ENCODE assay signal across 8 cellular contexts in genomic region chr3:186785517-186786018, GRCh38. TPM values are rescaled to one million over a fixed set of nuclear protein-coding genes. Genes with fewer than 3 reads are reported as not detected.
A peak's percentile ranks its signal among the peaks of the same experiment; 100 is the strongest.
DNase-seq lines count a peak whose midpoint lies in the region; ATAC-seq and TF ChIP-seq lines count a peak whose summit lies in the region.

No MANE protein-coding gene starts in this region.

- POLR2A ChIA-PET in MCF 10A (lab: Yijun Ruan, JAX) = interaction anchor here (0.6 to 7.1 kb wide), 21 partner anchors 11 to 1127 kb away, joined by 3 to 182 read pairs (median 4); partner anchors contain the start of genes AHSG, DNAJB11, FETUB and RFC4

- H3K36me3 Mint-ChIP-seq in stimulated activated naive CD8-positive, alpha-beta T cell treated with anti-CD3 and anti-CD28 coated beads, Interleukin-15, Interleukin-2, amounts not matched to agents 100 ng/mL and 50 ng/mL, for 24 hours (ENCODE audit: low read depth) = peaks cover 73% of the 10 kb centered on the region
- H3K36me3 Mint-ChIP-seq in MCF 10A (ENCODE audit: insufficient read depth, unreplicated experiment) (peaks cover 78% of the 10 kb centered on the region), mesothelial cell of epicardium (peaks cover 48% of the 10 kb centered on the region)

- H3K27ac Mint-ChIP-seq in stimulated activated naive CD8-positive, alpha-beta T cell treated with anti-CD3 and anti-CD28 coated beads, Interleukin-15, Interleukin-2, amounts not matched to agents 100 ng/mL and 50 ng/mL, for 24 hours = peak overlapping the region; percentile 100
- H3K27ac Mint-ChIP-seq in MCF 10A (ENCODE audit: low read depth, unreplicated experiment) (peak overlapping the region; percentile 99), mesothelial cell of epicardium (peak overlapping the region; percentile 98)

- no peak for ATAC-seq in stimulated activated naive CD8-positive, alpha-beta T cell treated with anti-CD3 and anti-CD28 coated beads, Interleukin-15, Interleukin-2, amounts not matched to agents 100 U/mL and 50 U/mL, for 24 hours
- ATAC-seq in GM18909 (IDR thresholded peaks at IDR 0.05; ENCODE audit: poor library complexity, unreplicated experiment) = no peak
- no peak for ATAC-seq in left lobe of liver
- ATAC-seq in HG03432 (IDR thresholded peaks at IDR 0.05; ENCODE audit: unreplicated experiment) = no peak

- TF ChIP-seq CTCF in MCF 10A (IDR thresholded peaks at IDR 0.05; ENCODE audit: unreplicated experiment) (no peak), mesothelial cell of epicardium (IDR thresholded peaks at IDR 0.05; ENCODE audit: unreplicated experiment) (no peak)

- H3K4me3 Mint-ChIP-seq in stimulated activated naive CD8-positive, alpha-beta T cell treated with anti-CD3 and anti-CD28 coated beads, Interleukin-15, Interleukin-2, amounts not matched to agents 100 ng/mL and 50 ng/mL, for 24 hours = peak overlapping the region; percentile 99
- H3K4me3 Mint-ChIP-seq in MCF 10A (ENCODE audit: unreplicated experiment) = peak overlapping the region; percentile 93
- H3K4me3 Mint-ChIP-seq in mesothelial cell of epicardium = peak overlapping the region; percentile 91

- no peaks in the 10 kb centered on the region for H3K9me3 Mint-ChIP-seq in stimulated activated naive CD8-positive, alpha-beta T cell treated with anti-CD3 and anti-CD28 coated beads, Interleukin-15, Interleukin-2, amounts not matched to agents 100 ng/mL and 50 ng/mL, for 24 hours
- no peaks in the 10 kb centered on the region for H3K9me3 Mint-ChIP-seq in MCF 10A (ENCODE audit: unreplicated experiment)
- H3K9me3 Mint-ChIP-seq in mesothelial cell of epicardium = no peaks in the 10 kb centered on the region

- no TSS peak for BruUV-seq in MCF 10A (replicated peaks; lab: Mats Ljungman, UMichigan)

- no peak for DNase-seq in stimulated activated naive CD8-positive, alpha-beta T cell treated with anti-CD3 and anti-CD28 coated beads, Interleukin-15, Interleukin-2, amounts not matched to agents 100 U/mL and 50 U/mL, for 24 hours
- DNase-seq in MCF 10A (ENCODE audit: unreplicated experiment) (peak; percentile 4), mesothelial cell of epicardium (ENCODE audit: low spot score in 2 of 2, unreplicated experiment in 2 of 2) (no peak), GF-D8 (lab: John Stamatoyannopoulos, UW) (no peak), left lobe of liver (ENCODE audit: low spot score) (no peak)

- CTCF ChIA-PET in MCF 10A (lab: Yijun Ruan, JAX) = interaction anchor here (0.6 to 4.4 kb wide), 3 partner anchors 36 to 792 kb away, joined by 3 to 37 read pairs (median 5); no protein-coding TSS in a partner anchor

- intact Hi-C loops in MCF 10A (cut with micrococcal nuclease) = loop anchor here (2.0 kb wide), 1 partner anchor 21 kb away; the partner anchor contains the start of gene RFC4

- peaks cover 74% of the 10 kb centered on the region for H3K4me1 Mint-ChIP-seq in stimulated activated naive CD8-positive, alpha-beta T cell treated with anti-CD3 and anti-CD28 coated beads, Interleukin-15, Interleukin-2, amounts not matched to agents 100 ng/mL and 50 ng/mL, for 24 hours (ENCODE audit: low read depth)
- H3K4me1 Mint-ChIP-seq in MCF 10A (ENCODE audit: insufficient read depth, unreplicated experiment) (peaks cover 33% of the 10 kb centered on the region), mesothelial cell of epicardium (peaks cover 45% of the 10 kb centered on the region)

- H3K27me3 Mint-ChIP-seq in stimulated activated naive CD8-positive, alpha-beta T cell treated with anti-CD3 and anti-CD28 coated beads, Interleukin-15, Interleukin-2, amounts not matched to agents 100 ng/mL and 50 ng/mL, for 24 hours = no peaks in the 10 kb centered on the region
- H3K27me3 Mint-ChIP-seq in MCF 10A (ENCODE audit: insufficient read depth, unreplicated experiment) (no peaks in the 10 kb centered on the region), mesothelial cell of epicardium (ENCODE audit: low read depth) (no peaks in the 10 kb centered on the region)

RNA-seq across cellular contexts. Expression of gene EIF4A2, which starts 2.2 kb away (rescaled TPM):
- total RNA-seq in MCF 10A (2022) (183 and 202 TPM in 2 replicates), mesothelial cell of epicardium (527 to 559 TPM (median 548 TPM) in 3 replicates), left lobe of liver (143 TPM)

RNA-seq across cellular contexts. Expression of gene RFC4, which starts 20.7 kb away (rescaled TPM):
- total RNA-seq in MCF 10A (2022) = 23.9 and 33.2 TPM in 2 replicates
- 32.9 to 36.0 TPM (median 33.2 TPM) in 3 replicates for total RNA-seq in mesothelial cell of epicardium
- total RNA-seq in left lobe of liver = 7.1 TPM

RNA-seq across cellular contexts. Expression of gene ADIPOQ, which starts 56.9 kb away (rescaled TPM):
- not detected in 2 replicates for total RNA-seq in MCF 10A (2022)
- total RNA-seq in mesothelial cell of epicardium = not detected in 3 replicates
- total RNA-seq in left lobe of liver = not detected
